In genomic region chr14:53875337-53875897, GRCh38 we compare ENCODE assay signal across 20 cellular contexts.
DNase-seq lines count a peak whose midpoint lies in the region; ATAC-seq, FAIRE-seq and TF ChIP-seq lines count a peak whose summit lies in the region.
"Had no signal": no experiment of that assay in that cellular context is flagged by ENCODE, and none has a peak within 500 bp of the region (broad histone marks: within the 10 kb centered on the region; RNA-seq: fewer than 3 reads in every experiment).

No MANE protein-coding gene starts in this region.

- H3K79me2 ChIP-seq in HepG2 (ENCODE audit: insufficient read depth, low read length) (no peaks in the 10 kb centered on the region), GM12878 (ENCODE audit: control insufficient read depth, insufficient read depth, low read length) (no peaks in the 10 kb centered on the region)

- intact Hi-C loops in HepG2 (cut with micrococcal nuclease; ENCODE audit: unreplicated experiment): no loop called here
- intact Hi-C loops in right lobe of liver (cut with DNase I): no loop called here
- intact Hi-C loops in GM12878 (cut with micrococcal nuclease; ENCODE audit: unreplicated experiment): no loop called here
- intact Hi-C loops in left ventricle myocardium inferior (cut with micrococcal nuclease): no loop called here

- ATAC-seq in HepG2 (no peak), right lobe of liver (no peak), GM12878 (no peak), HG03342 (IDR thresholded peaks at IDR 0.05; ENCODE audit: unreplicated experiment) (no peak)
- ATAC-seq: HCT116 had no signal

- BruUV-seq in HepG2 (replicated peaks; lab: Mats Ljungman, UMichigan) (no TSS peak), GM12878 (replicated peaks; lab: Mats Ljungman, UMichigan) (no TSS peak)

- CTCF ChIA-PET in HepG2 (lab: Yijun Ruan, JAX; ENCODE audit: low intra/inter-chr PET ratio, low total read pairs): no interaction called here
- CTCF ChIA-PET in GM12878 (lab: Yijun Ruan, JAX): interaction anchor here (0.9 kb wide), 1 partner anchor 26 kb away, joined by 3 read pairs; no protein-coding TSS in a partner anchor

- TF ChIP-seq RAD21 in HepG2 (CRISPR knock-in tag; IDR thresholded peaks at IDR 0.05) (no peak), GM12878 (IDR thresholded peaks at IDR 0.05; ENCODE audit: insufficient read depth, low read depth, low read length) (no peak)

- H3K4me2 ChIP-seq in HepG2 (ENCODE audit: low read depth, low read length) (no peak overlapping the region), GM12878 (ENCODE audit: control insufficient read depth, insufficient read depth) (no peak overlapping the region)
- H3K4me2 ChIP-seq: KMS-11 had no signal

- TF ChIP-seq EP300 in HepG2 (IDR thresholded peaks at IDR 0.05; ENCODE audit: low read depth in 2 of 2, low read length in 2 of 2) (no peak), HepG2 (CRISPR knock-in tag; IDR thresholded peaks at IDR 0.05; ENCODE audit: borderline replicate concordance) (no peak), GM12878 (IDR thresholded peaks at IDR 0.05; ENCODE audit: borderline replicate concordance in 1 of 2, control insufficient read depth in 1 of 2, low read depth in 2 of 2, low read length in 2 of 2) (no peak)

- RAD21 ChIA-PET in GM12878 (lab: Charles Lee; ENCODE audit: unreplicated experiment): no interaction called here

- H3K9me3 ChIP-seq in HepG2 (ENCODE audit: low read length) (no peaks in the 10 kb centered on the region), right lobe of liver (no peaks in the 10 kb centered on the region), GM12878 (replicated peaks; ENCODE audit: control insufficient read depth, insufficient read depth, low read length) (no peaks in the 10 kb centered on the region; the same call in 2 of the 3 replicates), left ventricle myocardium inferior (replicated peaks) (peaks cover 4% of the 10 kb centered on the region)
- H3K9me3 ChIP-seq: SJSA1 had no signal

- FAIRE-seq in HepG2 (lab: Jason Lieb, UNC) (no peak), GM12878 (lab: Jason Lieb, UNC) (no peak)

- H2AFZ ChIP-seq in HepG2 (ENCODE audit: low read length): no peak overlapping the region
- H2AFZ ChIP-seq in GM12878 (ENCODE audit: control insufficient read depth, low read depth, low read length): no peak overlapping the region
- H2AFZ ChIP-seq: GM23248 had no signal

- in situ Hi-C loops in HepG2 (cut with HindIII; ENCODE audit: extremely low pct_ligation_motif_present, low pct_unique_long_range_greater_than_20kb): no loop called here
- in situ Hi-C loops in GM12878 (cut with MboI): no loop called here

- no peaks in the 10 kb centered on the region for H3K36me3 ChIP-seq in HepG2 (replicated peaks in 1 of 2; ENCODE audit: control insufficient read depth in 1 of 2, insufficient read depth in 2 of 2, low read length in 2 of 2)
- no peaks in the 10 kb centered on the region for H3K36me3 ChIP-seq in right lobe of liver
- H3K36me3 ChIP-seq in GM12878 (ENCODE audit: control insufficient read depth in 2 of 2, insufficient read depth in 2 of 2, low read length in 1 of 2): no peaks in the 10 kb centered on the region
- H3K36me3 ChIP-seq in left ventricle myocardium inferior: no peaks in the 10 kb centered on the region
- H3K36me3 ChIP-seq: SJSA1 had no signal

- POLR2A ChIA-PET in HepG2 (lab: Yijun Ruan, JAX) (no interaction called here), GM12878 (lab: Charles Lee) (no interaction called here)

- 97% methylated on average over 2 of the region's 2 CpGs for WGBS in HepG2 (ENCODE audit: low lambda C conversion rate)
- 91% methylated on average over 2 of the region's 2 CpGs for WGBS in right lobe of liver (ENCODE audit: insufficient coverage, low coverage, low lambda C conversion rate, missing lambda C conversion rate)
- WGBS in GM12878 (ENCODE audit: insufficient coverage, insufficient replicate concordance, low lambda C conversion rate, missing lambda C conversion rate): 69% methylated on average over 2 of the region's 2 CpGs

- H3K9ac ChIP-seq in HepG2 (ENCODE audit: insufficient read depth, low read depth, low read length) (no peak overlapping the region), GM12878 (ENCODE audit: control insufficient read depth, insufficient read depth, low read length) (no peak overlapping the region)
- H3K9ac ChIP-seq: GM23248, KMS-11 had no signal

- no peak for TF ChIP-seq CTCF in HepG2 (CRISPR knock-in tag; IDR thresholded peaks at IDR 0.05)
- TF ChIP-seq CTCF in right lobe of liver (IDR thresholded peaks at IDR 0.05): no peak
- TF ChIP-seq CTCF in GM12878 (IDR thresholded peaks at IDR 0.05 in 2 of 3, conservative IDR thresholded peaks at IDR 0.05 in 1 of 3; ENCODE audit: control insufficient read depth in 2 of 3, extremely low read depth in 1 of 3, insufficient read depth in 1 of 3, low read depth in 3 of 3, low read length in 3 of 3): no peak
- TF ChIP-seq CTCF in left ventricle myocardium inferior (IDR thresholded peaks at IDR 0.05; ENCODE audit: borderline replicate concordance): no peak

- peaks cover 29% of the 10 kb centered on the region for H3K4me1 ChIP-seq in HepG2 (ENCODE audit: insufficient read depth, low read length)
- no peaks in the 10 kb centered on the region for H3K4me1 ChIP-seq in right lobe of liver
- H3K4me1 ChIP-seq in GM12878 (ENCODE audit: control insufficient read depth, insufficient read depth, low read length): peaks cover 11% of the 10 kb centered on the region; the same call in 1 of the 2 replicates
- peaks cover 52% of the 10 kb centered on the region for H3K4me1 ChIP-seq in left ventricle myocardium inferior

- H3K27me3 ChIP-seq in HepG2 (ENCODE audit: control insufficient read depth in 1 of 2, insufficient read depth in 2 of 2, low read length in 2 of 2) (no peaks in the 10 kb centered on the region), right lobe of liver (no peaks in the 10 kb centered on the region), GM12878 (replicated peaks in 1 of 2; ENCODE audit: control insufficient read depth in 2 of 2, insufficient read depth in 2 of 2, low read length in 1 of 2) (no peaks in the 10 kb centered on the region), left ventricle myocardium inferior (ENCODE audit: low read depth) (no peaks in the 10 kb centered on the region)
- H3K27me3 ChIP-seq: SJSA1 had no signal

- TF ChIP-seq POLR2A in HepG2 (IDR thresholded peaks at IDR 0.05; ENCODE audit: insufficient read depth in 1 of 2, low read depth in 2 of 2, low read length in 2 of 2): no peak
- TF ChIP-seq POLR2A in right lobe of liver (IDR thresholded peaks at IDR 0.05): no peak
- no peak for TF ChIP-seq POLR2A in GM12878 (IDR thresholded peaks at IDR 0.05; ENCODE audit: low read depth, low read length)

- no peak for DNase-seq in HepG2 (ENCODE audit: low spot score)
- DNase-seq in right lobe of liver: no peak
- DNase-seq in GM12878 (ENCODE audit: low read depth, low spot score): no peak
- no peak for DNase-seq in left ventricle myocardium inferior
- no peak for DNase-seq in superior temporal gyrus (ENCODE audit: extremely low spot score)
- no peak for DNase-seq in NCI-H1092 (lab: John Stamatoyannopoulos, UW)
- DNase-seq in activated CD4-positive, alpha-beta T cell treated with anti-CD3 and anti-CD28 coated beads for 4 hours: no peak
- DNase-seq: C1 segment of cervical spinal cord, GF-D8, GM23248, NCI-H1436 treated with DMSO at 0.1 percent for 48 hours, NCI-H2081, NCI-H510A treated with DMSO at 0.1 percent for 48 hours, NCI-H82, PC-3 had no signal

- H4K20me1 ChIP-seq in HepG2 (ENCODE audit: insufficient read depth, low read length) (no peaks in the 10 kb centered on the region), GM12878 (ENCODE audit: control insufficient read depth, insufficient read depth) (no peaks in the 10 kb centered on the region)

- H3K4me3 ChIP-seq in HepG2 (replicated peaks in 1 of 3; ENCODE audit: insufficient read depth in 1 of 3, low read depth in 2 of 3, low read length in 3 of 3): no peak overlapping the region
- no peak overlapping the region for H3K4me3 ChIP-seq in right lobe of liver
- no peak overlapping the region for H3K4me3 ChIP-seq in GM12878
- no peak overlapping the region for H3K4me3 ChIP-seq in left ventricle myocardium inferior
- H3K4me3 ChIP-seq: GM23248, SJSA1 had no signal

- SMC1A ChIA-PET in GM12878 (lab: Charles Lee; ENCODE audit: uncharacterized antibody, unreplicated experiment): no interaction called here

- H3K27ac ChIP-seq in HepG2 (ENCODE audit: extremely low read length, insufficient read depth, low read length): no peak overlapping the region
- H3K27ac ChIP-seq in right lobe of liver: no peak overlapping the region
- peak overlapping the region; percentile 52 for H3K27ac ChIP-seq in GM12878 (ENCODE audit: control insufficient read depth, insufficient read depth)
- peak overlapping the region; percentile 78 for H3K27ac ChIP-seq in left ventricle myocardium inferior (replicated peaks)
- H3K27ac ChIP-seq: GM23248, KMS-11, RWPE1, SJSA1 had no signal

TF ChIP-seq in HepG2, 621 proteins besides CTCF, POLR2A, EP300 and RAD21:
- TF ChIP-seq CEBPB (IDR thresholded peaks at IDR 0.05; ENCODE audit: borderline replicate concordance, low read depth, low read length) (peak; percentile 65; the same call in 1 of the 2 replicates), CEBPG (CRISPR knock-in tag; IDR thresholded peaks at IDR 0.05) (0 out of 2 replicates have a peak, but pooled peaks have one; percentile 29), SP4 (CRISPR knock-in tag; IDR thresholded peaks at IDR 0.05) (no peak)

TF ChIP-seq in GM12878, 131 proteins besides CTCF, POLR2A, EP300 and RAD21 (continues in another document):
- TF ChIP-seq EZH2 (IDR thresholded peaks at IDR 0.05; ENCODE audit: borderline replicate concordance, control insufficient read depth, low read depth, low read length): no peak
- no peak for TF ChIP-seq RELA (IDR thresholded peaks at IDR 0.05; ENCODE audit: borderline replicate concordance, partially characterized antibody)
- no peak for TF ChIP-seq LARP7 (IDR thresholded peaks at IDR 0.05)
- TF ChIP-seq WRNIP1 (IDR thresholded peaks at IDR 0.05; ENCODE audit: borderline replicate concordance, low read depth, low read length): no peak
- no peak for TF ChIP-seq ZNF24 (IDR thresholded peaks at IDR 0.05)
- TF ChIP-seq ZNF622 (IDR thresholded peaks at IDR 0.05): no peak
- TF ChIP-seq CEBPB (IDR thresholded peaks at IDR 0.05; ENCODE audit: borderline replicate concordance in 1 of 2, low read depth in 2 of 2, low read length in 2 of 2): no peak

Comparison
In these comparisons a context has a peak if more than half of its experiments do, and no peak if none do; other contexts are left out.
1. H3K27ac ChIP-seq: peak in GM12878 (single experiment) and left ventricle myocardium inferior (single experiment); none in HepG2 (single experiment) and right lobe of liver (0 of 3).
2. Of the 75 proteins assayed by ChIP-seq in both HepG2 and GM12878: peak only in HepG2: CEBPB; only in GM12878: BCL3; in both: none; in neither: 73.